In the genomic region with DNA sequence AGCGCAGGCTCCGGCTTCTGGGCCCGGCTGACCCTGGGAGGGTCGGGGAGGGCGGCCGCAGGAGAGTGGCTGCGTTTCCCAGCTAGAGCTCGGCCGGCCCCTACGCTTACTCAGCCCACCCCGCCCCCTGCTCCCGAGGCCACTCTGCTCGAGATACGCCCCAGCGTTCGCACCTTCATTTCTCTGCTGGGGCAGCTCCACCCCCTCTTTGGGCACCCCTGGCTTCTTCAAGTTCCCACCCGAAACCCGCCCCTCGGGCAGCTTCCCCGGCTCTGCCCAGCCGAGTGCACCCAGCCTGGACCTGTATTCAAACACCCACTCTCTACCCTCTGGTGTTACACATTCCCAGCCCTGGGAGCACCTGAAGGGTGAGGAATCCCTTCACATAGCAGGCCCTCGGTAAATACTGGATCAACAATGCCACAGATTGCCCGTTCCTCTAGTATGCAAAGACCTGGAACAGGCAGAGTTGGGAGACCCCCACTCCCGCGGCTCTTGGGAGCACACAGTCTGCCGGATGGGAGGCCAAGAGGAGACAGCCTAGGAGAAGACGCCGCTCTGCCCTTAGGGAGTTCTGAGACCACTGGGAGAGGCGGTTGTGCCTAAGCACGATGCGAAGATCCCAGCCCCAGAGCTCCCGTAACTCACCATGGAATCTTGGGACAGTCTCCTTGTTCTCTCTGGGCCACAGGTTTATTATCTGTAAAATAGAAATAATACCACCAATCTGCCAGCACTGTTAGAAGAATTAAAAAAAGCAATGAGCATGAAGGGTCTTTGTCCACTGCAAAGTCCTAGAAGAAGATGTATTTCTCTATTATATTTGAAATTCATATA, we compare ENCODE assay signal across 8 cellular contexts. TPM values are rescaled to one million over a fixed set of nuclear protein-coding genes. Genes with fewer than 3 reads are reported as not detected.
DNase-seq lines count a peak whose midpoint lies in the region; ATAC-seq and TF ChIP-seq lines count a peak whose summit lies in the region.

No MANE protein-coding gene starts in this region.

- peaks cover 6 to 9% of the 10 kb centered on the region in 2 donors for H3K4me1 Mint-ChIP-seq in effector memory CD8-positive, alpha-beta T cell (ENCODE audit: low read depth in 2 of 2)
- peaks cover 2 to 31% (median 17%) of the 10 kb centered on the region in 4 donors for H3K4me1 Mint-ChIP-seq in naive thymus-derived CD8-positive, alpha-beta T cell

- H3K27me3 Mint-ChIP-seq in effector memory CD8-positive, alpha-beta T cell, result no peaks in the 10 kb centered on the region
- no peaks in the 10 kb centered on the region for H3K27me3 Mint-ChIP-seq in naive thymus-derived CD8-positive, alpha-beta T cell

- no peak for DNase-seq in MG63
- DNase-seq in effector memory CD8-positive, alpha-beta T cell, result no peak
- DNase-seq in naive thymus-derived CD8-positive, alpha-beta T cell, result peak in 2 of 10 donors; percentile 16 to 23
- DNase-seq in HK-2 (ENCODE audit: unreplicated experiment), result no peak
- no peak for DNase-seq in DMS53 (lab: John Stamatoyannopoulos, UW)
- no peak for DNase-seq in GM20000 (ENCODE audit: low spot score)

- no peaks in the 10 kb centered on the region for H3K36me3 ChIP-seq in MG63

- POLR2A ChIA-PET in naive thymus-derived CD8-positive, alpha-beta T cell (lab: Charles Lee), result interaction anchor here (0.6 to 3.0 kb wide), 14 partner anchors 9 to 303 kb away, joined by 3 to 30 read pairs (median 4); partner anchors contain the start of genes MTFR1L and PAFAH2

- H3K9me3 ChIP-seq in MG63, result no peaks in the 10 kb centered on the region

- H3K4me3 ChIP-seq in MG63, result peak overlapping the region; percentile 67

- no peaks in the 10 kb centered on the region for H3K27me3 ChIP-seq in MG63

- H3K27ac Mint-ChIP-seq in effector memory CD8-positive, alpha-beta T cell, result peak overlapping the region; percentile 1 to 42
- H3K27ac Mint-ChIP-seq in naive thymus-derived CD8-positive, alpha-beta T cell, result peak overlapping the region; percentile 31 to 92 (median 86)

- H3K4me3 Mint-ChIP-seq in effector memory CD8-positive, alpha-beta T cell, result peak overlapping the region; percentile 87
- peak overlapping the region; percentile 74 to 89 (median 85) for H3K4me3 Mint-ChIP-seq in naive thymus-derived CD8-positive, alpha-beta T cell

- ATAC-seq in GM19035 (IDR thresholded peaks at IDR 0.05; ENCODE audit: unreplicated experiment) (peak; percentile 22), HG02970 (IDR thresholded peaks at IDR 0.05; ENCODE audit: low FRiP score, unreplicated experiment) (no peak)
- peak; percentile 39 for ATAC-seq in effector memory CD8-positive, alpha-beta T cell (replicated peaks)
- peak; percentile 44 to 60 for ATAC-seq in naive thymus-derived CD8-positive, alpha-beta T cell

- H3K9me3 Mint-ChIP-seq in effector memory CD8-positive, alpha-beta T cell, result no peaks in the 10 kb centered on the region
- H3K9me3 Mint-ChIP-seq in naive thymus-derived CD8-positive, alpha-beta T cell, result no peaks in the 10 kb centered on the region

- H3K36me3 Mint-ChIP-seq in effector memory CD8-positive, alpha-beta T cell (ENCODE audit: insufficient read depth), result no peaks in the 10 kb centered on the region
- no peaks in the 10 kb centered on the region for H3K36me3 Mint-ChIP-seq in naive thymus-derived CD8-positive, alpha-beta T cell

- no peak for TF ChIP-seq CTCF in GM20000 (IDR thresholded peaks at IDR 0.05; ENCODE audit: extremely low read depth, missing control alignments)

RNA-seq across cellular contexts. Expression of gene PAQR7, which starts 0.6 kb away (rescaled TPM):
- total RNA-seq in MG63 (2014; rRNA removed; shearing (Covaris generic); ENCODE audit: low replicate concordance), result 3.8 and 8.3 TPM in 2 replicates
- 1 to 10 TPM; 6.3 to 6.5 TPM for total RNA-seq in naive thymus-derived CD8-positive, alpha-beta T cell
- under 1 TPM; 0.08 to 0.32 (median 0.30) TPM for polyA plus RNA-seq in naive thymus-derived CD8-positive, alpha-beta T cell

RNA-seq across cellular contexts. Expression of gene AUNIP, which starts 16.8 kb away (rescaled TPM):
- total RNA-seq in MG63 (2014; rRNA removed; shearing (Covaris generic); ENCODE audit: low replicate concordance), result 10.3 and 20.6 TPM in 2 replicates
- not detected for total RNA-seq in naive thymus-derived CD8-positive, alpha-beta T cell
- not detected for polyA plus RNA-seq in naive thymus-derived CD8-positive, alpha-beta T cell

RNA-seq across cellular contexts. Expression of gene STMN1, which starts 30.1 kb away (rescaled TPM):
- 85.4 and 116 TPM in 2 replicates for total RNA-seq in MG63 (2014; rRNA removed; shearing (Covaris generic); ENCODE audit: low replicate concordance)
- 10 to 100 TPM; 83.3 to 86.0 TPM for total RNA-seq in naive thymus-derived CD8-positive, alpha-beta T cell
- polyA plus RNA-seq in naive thymus-derived CD8-positive, alpha-beta T cell, result 100 to 1,000 TPM; 197 to 238 (median 205) TPM

RNA-seq across cellular contexts. Expression of gene MTFR1L, which starts 56.3 kb away (rescaled TPM):
- 18.2 and 24.3 TPM in 2 replicates for total RNA-seq in MG63 (2014; rRNA removed; shearing (Covaris generic); ENCODE audit: low replicate concordance)
- 10 to 100 TPM; 50.0 to 56.4 TPM for total RNA-seq in naive thymus-derived CD8-positive, alpha-beta T cell
- 10 to 100 TPM; 34.3 to 42.6 (median 40.9) TPM for polyA plus RNA-seq in naive thymus-derived CD8-positive, alpha-beta T cell

Comparison
In these comparisons a context has a peak if more than half of its experiments do, and no peak if none do; other contexts are left out.
1. RNA of gene AUNIP, which starts 16.8 kb away (total RNA-seq): 10.3 to 20.6 TPM in MG63; not detected in naive thymus-derived CD8-positive, alpha-beta T cell; every median in the first group is over 10 times any median in the second.